ENCODE assay signal across 13 cellular contexts in genomic region chr19:1312732-1313694, GRCh38. TPM values are rescaled to one million over a fixed set of nuclear protein-coding genes. Genes with fewer than 3 reads are reported as not detected.
A peak's percentile ranks its signal among the peaks of the same experiment; 100 is the strongest.
DNase-seq lines count a peak whose midpoint lies in the region; ATAC-seq, FAIRE-seq and TF ChIP-seq lines count a peak whose summit lies in the region.
"Had no signal": no experiment of that assay in that cellular context is flagged by ENCODE, and none has a peak within 500 bp of the region (broad histone marks: within the 10 kb centered on the region; RNA-seq: fewer than 3 reads in every experiment).

No MANE protein-coding gene starts in this region.

- no peak for FAIRE-seq in H54 (lab: Jason Lieb, UNC)
- FAIRE-seq: GM12892 had no signal

- DNase-seq in 8988T (peak; percentile 99), H54 (ENCODE audit: insufficient read length, low spot score) (peak; percentile 99), SW 1271 (lab: John Stamatoyannopoulos, UW) (peak; percentile 48 to 79), glomerular visceral epithelial cell (ENCODE audit: extremely low spot score) (peak; percentile 89), cerebellum (ENCODE audit: low spot score) (no peak), NK-92 (lab: John Stamatoyannopoulos, UW; ENCODE audit: unreplicated experiment) (no peak), T-helper 1 cell (no peak)
- DNase-seq: activated CD4-positive, alpha-beta T cell treated with anti-CD3 and anti-CD28 coated beads for 48 hours; NCI-H1092 treated with DMSO at 0.1 percent for 48 hours; stimulated activated CD4-positive, alpha-beta T cell treated with anti-CD3 and anti-CD28 coated beads, Interleukin-12 subunit alpha, Interleukin-12 subunit beta, amount 100 ng/mL, for 4 hours had no signal

- ATAC-seq in GM21423 (IDR thresholded peaks at IDR 0.05; ENCODE audit: unreplicated experiment): no peak

- no peak for TF ChIP-seq POLR2A in H54 (IDR thresholded peaks at IDR 0.05; ENCODE audit: low read depth, low read length)

RNA-seq across cellular contexts. Expression of gene EFNA2, which starts 27.3 kb away (rescaled TPM):
- total RNA-seq in cerebellum: 5.8 TPM
- total RNA-seq: B cell had no signal

RNA-seq across cellular contexts. Expression of gene FAM174C, which starts 37.7 kb away (rescaled TPM):
- total RNA-seq in cerebellum: 7.0 TPM

RNA-seq across cellular contexts. Expression of gene CIRBP, which starts 43.9 kb away (rescaled TPM):
- 328 TPM for total RNA-seq in cerebellum

Comparison
In these comparisons a context has a peak if more than half of its experiments do, and no peak if none do; other contexts are left out.
1. DNase-seq: peak in 8988T (single experiment), H54 (single experiment), SW 1271 (2 of 2) and glomerular visceral epithelial cell (single experiment); none in cerebellum (single experiment), NK-92 (single experiment) and T-helper 1 cell (0 of 5).